In the genomic region with DNA sequence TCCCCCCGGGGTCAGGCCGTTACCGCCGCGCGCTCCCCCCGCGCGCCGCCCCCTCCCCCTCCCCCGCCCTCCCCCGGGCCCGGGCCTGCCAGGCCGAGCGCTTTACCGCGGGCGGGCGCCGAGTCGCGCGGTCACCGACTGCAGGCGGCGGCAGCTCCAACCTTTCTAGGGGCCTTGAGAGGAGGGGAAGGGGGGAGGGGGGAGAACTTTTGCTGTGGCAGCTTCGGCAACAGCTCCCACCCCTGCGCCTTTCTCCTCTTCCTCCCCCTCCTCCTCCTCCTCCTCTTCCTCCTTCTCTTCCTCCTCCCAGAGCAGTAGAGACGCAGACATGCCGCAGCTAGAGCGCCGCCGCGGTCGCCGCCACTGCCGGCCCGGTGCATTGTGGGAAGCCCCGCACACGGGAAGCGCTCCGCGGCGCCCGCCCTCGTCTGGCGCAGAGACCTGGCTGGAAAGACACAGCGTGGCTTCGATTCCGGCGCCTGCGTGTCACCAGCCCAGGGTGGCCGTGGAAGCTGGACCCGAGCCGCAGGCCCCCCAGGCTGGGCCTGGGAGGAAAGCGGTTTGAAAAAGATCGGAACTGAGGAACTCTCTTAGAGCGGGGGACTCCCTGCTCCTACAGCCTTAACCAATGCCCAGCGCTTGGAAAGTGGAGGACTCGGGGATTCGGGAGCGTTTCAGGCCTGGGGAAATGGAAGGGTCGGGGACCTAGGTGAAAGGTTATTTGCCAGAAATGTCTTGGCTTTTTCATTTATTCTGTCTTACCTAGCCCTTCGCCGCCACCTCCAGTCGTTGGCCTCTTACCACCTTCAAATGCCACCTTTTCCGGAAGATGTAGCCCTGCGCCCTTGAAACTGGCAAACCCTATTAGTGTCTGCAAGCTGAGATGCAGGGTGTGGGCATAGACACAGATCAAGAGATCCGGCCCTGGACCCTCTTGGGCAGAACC, we compare ENCODE assay signal across 8 cellular contexts. TPM values are rescaled to one million over a fixed set of nuclear protein-coding genes. Genes with fewer than 3 reads are reported as not detected.
A peak's percentile ranks its signal among the peaks of the same experiment; 100 is the strongest.
DNase-seq lines count a peak whose midpoint lies in the region; ATAC-seq and TF ChIP-seq lines count a peak whose summit lies in the region.

ZNF148 (minus strand) TSS at position 330 of the 946 bp plus-strand sequence. CDS start 61,685 bp downstream, outside the sequence.

- H3K9me2 ChIP-seq in DOHH2 (replicated peaks; ENCODE audit: control insufficient read depth, low read length) (no peaks in the 10 kb centered on the region), Loucy (replicated peaks; ENCODE audit: low read depth, low read length) (no peaks in the 10 kb centered on the region)

- H3K79me2 ChIP-seq in DOHH2 (ENCODE audit: control insufficient read depth, low read length), result peaks cover 60% of the 10 kb centered on the region
- peaks cover 53% of the 10 kb centered on the region for H3K79me2 ChIP-seq in Loucy (ENCODE audit: insufficient read depth, low read length)

- H3F3A ChIP-seq in DOHH2 (ENCODE audit: control insufficient read depth, insufficient read depth) (peaks cover 4% of the 10 kb centered on the region; the same call in 1 of the 2 replicates), Loucy (ENCODE audit: low read depth) (no peaks in the 10 kb centered on the region)

- H3K9ac ChIP-seq in Loucy (ENCODE audit: low read depth, low read length, poor library complexity, severe bottlenecking), result peak within 1 kb of the TSS; percentile 90

- DNase-seq in GOT3 (lab: John Stamatoyannopoulos, UW) (peak; percentile 70), SHP77 (lab: John Stamatoyannopoulos, UW) (peak; percentile 78 to 80), fibroblast of the aortic adventitia (ENCODE audit: low read depth) (peak; percentile 86)
- peak; percentile 89 for DNase-seq in activated effector memory CD4-positive, alpha-beta T cell treated with Interleukin-2 at 50 U/mL for 16 hours
- peak; percentile 90 for DNase-seq in stimulated activated naive CD8-positive, alpha-beta T cell treated with anti-CD3 and anti-CD28 coated beads, Interleukin-15, Interleukin-2, amounts not matched to agents 100 U/mL and 50 U/mL, for 24 hours

- TF ChIP-seq CTCF in DOHH2 (IDR thresholded peaks at IDR 0.05; ENCODE audit: low read depth, low read length, poor library complexity, severe bottlenecking) (no peak), Loucy (conservative IDR thresholded peaks at IDR 0.05; ENCODE audit: low read length) (no peak), fibroblast of the aortic adventitia (IDR thresholded peaks at IDR 0.05; ENCODE audit: insufficient read depth, low read length) (no peak), nephron (IDR thresholded peaks at IDR 0.05; ENCODE audit: unreplicated experiment in 3 of 3) (no peak)

- peak within 1 kb of the TSS; percentile 96 to 98 (median 97) for H3K4me3 Mint-ChIP-seq in nephron

- H3K4me3 ChIP-seq in DOHH2 (ENCODE audit: low read length), result peak within 1 kb of the TSS; percentile 84
- peak within 1 kb of the TSS; percentile 96 for H3K4me3 ChIP-seq in Loucy (ENCODE audit: low read length, poor library complexity, severe bottlenecking)
- peak within 1 kb of the TSS; percentile 90 for H3K4me3 ChIP-seq in fibroblast of the aortic adventitia (ENCODE audit: low read depth, low read length)

- H3K36me3 ChIP-seq in DOHH2 (ENCODE audit: control insufficient read depth, low read length) (peaks cover 7% of the 10 kb centered on the region; the same call in 1 of the 2 replicates), Loucy (ENCODE audit: insufficient read depth, low read length) (no peaks in the 10 kb centered on the region)

- no peaks in the 10 kb centered on the region for H3K9me3 Mint-ChIP-seq in nephron

- H3K4me2 ChIP-seq in DOHH2 (ENCODE audit: low read length) (peak within 1 kb of the TSS; percentile 88), Loucy (ENCODE audit: low read depth, low read length, poor library complexity, severe bottlenecking) (peak within 1 kb of the TSS; percentile 98)

- H3K27me3 Mint-ChIP-seq in nephron (ENCODE audit: low read depth), result no peaks in the 10 kb centered on the region

- H3K9me3 ChIP-seq in DOHH2 (ENCODE audit: control insufficient read depth, insufficient read depth, low read length) (no peaks in the 10 kb centered on the region), Loucy (ENCODE audit: insufficient read depth, low read depth, low read length) (no peaks in the 10 kb centered on the region)

- peak; percentile 97 for ATAC-seq in stimulated activated naive CD8-positive, alpha-beta T cell treated with anti-CD3 and anti-CD28 coated beads, Interleukin-15, Interleukin-2, amounts not matched to agents 100 U/mL and 50 U/mL, for 24 hours

- H3K27me3 ChIP-seq in DOHH2 (ENCODE audit: control insufficient read depth, low read length), result no peaks in the 10 kb centered on the region
- H3K27me3 ChIP-seq in Loucy (ENCODE audit: insufficient read depth, low read length, poor library complexity, severe bottlenecking), result no peaks in the 10 kb centered on the region

- H3K36me3 Mint-ChIP-seq in nephron (ENCODE audit: low read depth), result peaks cover 26% of the 10 kb centered on the region

- peaks cover 20% of the 10 kb centered on the region for H3K4me1 ChIP-seq in DOHH2 (ENCODE audit: control insufficient read depth, low read length)
- peaks cover 12% of the 10 kb centered on the region for H3K4me1 ChIP-seq in Loucy (ENCODE audit: insufficient read depth, low read length, poor library complexity, severe bottlenecking)

- H4K20me1 ChIP-seq in DOHH2 (ENCODE audit: control insufficient read depth, insufficient read depth, low read depth, low read length) (0 out of 2 replicates have a peak, but pooled peaks cover 7% of the 10 kb centered on the region), Loucy (ENCODE audit: insufficient read depth, low read length, poor library complexity, severe bottlenecking) (peaks cover 27% of the 10 kb centered on the region)

- H3K27ac ChIP-seq in DOHH2 (ENCODE audit: low read depth, low read length), result peak within 1 kb of the TSS; percentile 48

- H2AFZ ChIP-seq in Loucy (ENCODE audit: low read length), result peak within 1 kb of the TSS; percentile 94

- peak within 1 kb of the TSS; percentile 90 to 99 (median 97) for H3K27ac Mint-ChIP-seq in nephron

- peaks cover 37% of the 10 kb centered on the region for H3K4me1 Mint-ChIP-seq in nephron

RNA-seq across cellular contexts. Expression of gene ZNF148, which starts in this region (rescaled TPM):
- 40.1 and 62.9 TPM in 2 replicates for total RNA-seq in fibroblast of the aortic adventitia (ENCODE audit: low replicate concordance)

Comparison
In these comparisons a context has a peak if more than half of its experiments do, and no peak if none do; other contexts are left out.
1. Peak in every context shown above with its lines: DNase-seq, ATAC-seq, H3K4me3 ChIP-seq and H3K27ac ChIP-seq.